Comparison of ENCODE assay signal across 12 cellular contexts in the genomic region with DNA sequence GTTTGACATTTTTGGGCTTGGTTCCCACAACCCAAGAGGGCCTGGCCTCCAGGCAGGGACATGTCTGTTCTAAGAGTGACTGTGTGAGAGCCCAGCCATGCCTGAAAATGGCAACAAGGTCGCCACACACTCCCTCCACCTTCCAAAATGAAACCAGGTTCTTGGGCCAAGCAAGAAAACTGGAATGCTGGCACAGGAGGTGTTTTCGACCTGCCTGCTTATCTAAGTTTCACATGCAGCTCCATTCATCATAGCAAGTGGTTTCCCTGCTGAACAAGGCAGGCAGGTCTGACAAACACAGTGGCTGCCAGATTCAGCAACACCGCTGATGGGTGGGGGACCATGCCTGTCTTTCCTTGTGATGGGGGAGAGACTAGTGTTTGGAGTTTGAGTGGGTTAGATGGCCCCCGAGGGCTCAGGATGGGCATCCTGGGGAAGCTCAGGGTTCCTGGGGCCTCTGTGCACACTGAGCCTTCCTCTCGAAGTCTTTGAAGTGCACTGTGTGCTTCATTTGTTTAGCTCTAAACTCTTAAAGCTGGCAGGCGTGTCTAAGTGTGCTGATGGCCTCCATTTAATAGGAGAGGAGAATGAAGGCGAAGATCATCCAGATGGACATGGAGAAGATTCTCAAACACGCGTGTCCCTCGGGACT. TPM values are rescaled to one million over a fixed set of nuclear protein-coding genes. Genes with fewer than 3 reads are reported as not detected.
DNase-seq lines count a peak whose midpoint lies in the region; ATAC-seq and TF ChIP-seq lines count a peak whose summit lies in the region.
"Had no signal": no experiment of that assay in that cellular context is flagged by ENCODE, and none has a peak within 500 bp of the region (broad histone marks: within the 10 kb centered on the region; RNA-seq: fewer than 3 reads in every experiment).

No MANE protein-coding gene starts in this region.

- H3K9me3 Mint-ChIP-seq in naive thymus-derived CD4-positive, alpha-beta T cell = no peaks in the 10 kb centered on the region
- H3K9me3 Mint-ChIP-seq: memory B cell; stimulated activated naive CD8-positive, alpha-beta T cell treated with anti-CD3 and anti-CD28 coated beads, Interleukin-15, Interleukin-2, amounts not matched to agents 100 ng/mL and 50 ng/mL, for 24 hours had no signal

- in situ Hi-C loops in transverse colon (cut with MboI; ENCODE audit: low pct_ligation_motif_present in 1 of 4, low pct_unique_long_range_greater_than_20kb in 1 of 4, low sequenced_read_pairs in 3 of 4) = no loop called here

- H3K27ac Mint-ChIP-seq in naive thymus-derived CD4-positive, alpha-beta T cell = peak overlapping the region in 2 of 9 donors; percentile 26 to 61
- H3K27ac Mint-ChIP-seq: memory B cell; stimulated activated naive CD8-positive, alpha-beta T cell treated with anti-CD3 and anti-CD28 coated beads, Interleukin-15, Interleukin-2, amounts not matched to agents 100 ng/mL and 50 ng/mL, for 24 hours had no signal

- H3K36me3 ChIP-seq in SK-N-SH (replicated peaks in 1 of 2; ENCODE audit: control insufficient read depth in 1 of 2, insufficient read depth in 2 of 2, low read length in 1 of 2) = no peaks in the 10 kb centered on the region
- no peaks in the 10 kb centered on the region for H3K36me3 ChIP-seq in naive thymus-derived CD4-positive, alpha-beta T cell (ENCODE audit: control insufficient read depth in 2 of 3, insufficient read depth in 3 of 3, low read length in 3 of 3)
- no peaks in the 10 kb centered on the region for H3K36me3 ChIP-seq in transverse colon

- WGBS in SK-N-SH (ENCODE audit: low lambda C conversion rate) = 80% methylated on average over 9 of the region's 10 CpGs
- 74% methylated on average over 10 of the region's 10 CpGs; no CpG with 5 or more reads in 1 of the 2 donors for WGBS in transverse colon (ENCODE audit: low coverage in 1 of 2), 2 donors

- no peaks in the 10 kb centered on the region for H3K36me3 Mint-ChIP-seq in naive thymus-derived CD4-positive, alpha-beta T cell
- H3K36me3 Mint-ChIP-seq: memory B cell had no signal

- no peak overlapping the region for H3K4me2 ChIP-seq in SK-N-SH

- H3K4me3 ChIP-seq in SK-N-SH (ENCODE audit: low read depth in 2 of 2, low read length in 1 of 2) = no peak overlapping the region
- H3K4me3 ChIP-seq in naive thymus-derived CD4-positive, alpha-beta T cell (ENCODE audit: low read length) = peak overlapping the region; percentile 6
- H3K4me3 ChIP-seq in transverse colon = no peak overlapping the region

- no peak overlapping the region for H3K27ac ChIP-seq in SK-N-SH (ENCODE audit: low read depth in 2 of 2, low read length in 1 of 2)
- no peak overlapping the region for H3K27ac ChIP-seq in naive thymus-derived CD4-positive, alpha-beta T cell (ENCODE audit: low read depth, low read length)
- H3K27ac ChIP-seq in transverse colon = peak overlapping the region; percentile 1 to 51 (median 9)

- no peak for TF ChIP-seq POLR2A in transverse colon (IDR thresholded peaks at IDR 0.05)

- H3K4me3 Mint-ChIP-seq in naive thymus-derived CD4-positive, alpha-beta T cell = peak overlapping the region in 8 of 10 donors; percentile 32 to 61 (median 50)
- H3K4me3 Mint-ChIP-seq: memory B cell; stimulated activated naive CD8-positive, alpha-beta T cell treated with anti-CD3 and anti-CD28 coated beads, Interleukin-15, Interleukin-2, amounts not matched to agents 100 ng/mL and 50 ng/mL, for 24 hours had no signal

- DNase-seq in SK-N-SH (no peak), dermis microvascular lymphatic vessel endothelial cell (ENCODE audit: low read depth in 2 of 2) (peak; percentile 75 to 84), transverse colon (no peak), SW480 (ENCODE audit: low spot score) (no peak), ecto neural progenitor cell (ENCODE audit: low spot score) (no peak)
- DNase-seq in naive thymus-derived CD4-positive, alpha-beta T cell = peak in 5 of 9 donors; percentile 12 to 34 (median 21)
- no peak for DNase-seq in NK-92 treated with Interleukin-12 subunit alpha and Interleukin-12 subunit beta, amount 100 ng/mL, for 24 hours (lab: John Stamatoyannopoulos, UW)
- DNase-seq: 8988T; activated naive CD4-positive, alpha-beta T cell treated with anti-CD3 and anti-CD28 coated beads, Interleukin-2, amount 50 U/mL, for 16 hours had no signal

- H3K9me2 ChIP-seq in SK-N-SH = no peaks in the 10 kb centered on the region

- no peak for TF ChIP-seq RAD21 in SK-N-SH (IDR thresholded peaks at IDR 0.05; ENCODE audit: low read length)

- intact Hi-C loops in naive thymus-derived CD4-positive, alpha-beta T cell (cut with micrococcal nuclease) = no loop called here
- intact Hi-C loops in transverse colon (cut with DNase I; ENCODE audit: low total_unique reads) = no loop called here

- H3K4me1 ChIP-seq in SK-N-SH (ENCODE audit: control insufficient read depth in 1 of 2, insufficient read depth in 2 of 2, low read depth in 1 of 2, low read length in 1 of 2) = peaks cover 0 to 12% of the 10 kb centered on the region in 2 experiments; a peak in 1 of 4 replicates
- peaks cover 5 to 22% of the 10 kb centered on the region in 2 donors for H3K4me1 ChIP-seq in naive thymus-derived CD4-positive, alpha-beta T cell (ENCODE audit: control insufficient read depth in 2 of 2, insufficient read depth in 2 of 2, low read length in 2 of 2)
- H3K4me1 ChIP-seq in transverse colon = peaks cover 0 to 6% (median 1%) of the 10 kb centered on the region in 4 donors

- CTCF ChIA-PET in SK-N-SH (lab: Yijun Ruan, JAX) = no interaction called here
- CTCF ChIA-PET in naive thymus-derived CD4-positive, alpha-beta T cell (lab: Charles Lee) = no interaction called here

- no peaks in the 10 kb centered on the region for H4K20me1 ChIP-seq in SK-N-SH (ENCODE audit: insufficient read depth)

- 0 out of 3 replicates have a peak, but pooled peaks have one; percentile 22 for ATAC-seq in SK-N-SH treated with all-trans-retinoic acid at 6 μM for 48 hours
- ATAC-seq in naive thymus-derived CD4-positive, alpha-beta T cell = peak; percentile 42

- no peak overlapping the region for H2AFZ ChIP-seq in SK-N-SH (ENCODE audit: low read depth)

- no peaks in the 10 kb centered on the region for H3K9me3 ChIP-seq in SK-N-SH
- no peaks in the 10 kb centered on the region for H3K9me3 ChIP-seq in naive thymus-derived CD4-positive, alpha-beta T cell (ENCODE audit: control insufficient read depth in 2 of 3, low read length in 3 of 3)
- no peaks in the 10 kb centered on the region for H3K9me3 ChIP-seq in transverse colon

- H3K4me1 Mint-ChIP-seq in naive thymus-derived CD4-positive, alpha-beta T cell = peaks cover 9 to 30% (median 26%) of the 10 kb centered on the region in 7 donors
- H3K4me1 Mint-ChIP-seq: memory B cell had no signal

- TF ChIP-seq CTCF in SK-N-SH (IDR thresholded peaks at IDR 0.05) = no peak
- no peak for TF ChIP-seq CTCF in transverse colon (IDR thresholded peaks at IDR 0.05)

- TF ChIP-seq EP300 in SK-N-SH (IDR thresholded peaks at IDR 0.05; ENCODE audit: borderline replicate concordance in 1 of 2, low read depth in 1 of 2, low read length in 1 of 2) = no peak
- no peak for TF ChIP-seq EP300 in transverse colon (IDR thresholded peaks at IDR 0.05; ENCODE audit: low read depth)

- peaks cover 0 to 14% (median 0%) of the 10 kb centered on the region in 5 donors for H3K27me3 Mint-ChIP-seq in naive thymus-derived CD4-positive, alpha-beta T cell

- no peak overlapping the region for H3K9ac ChIP-seq in SK-N-SH

- no peaks in the 10 kb centered on the region for H3F3A ChIP-seq in SK-N-SH (replicated peaks; ENCODE audit: insufficient read depth)

- POLR2A ChIA-PET in SK-N-SH (lab: Yijun Ruan, JAX) = no interaction called here
- POLR2A ChIA-PET in naive thymus-derived CD4-positive, alpha-beta T cell (lab: Charles Lee) = interaction anchor here (1.0 to 1.1 kb wide), 2 partner anchors 13 to 28 kb away, joined by 3 read pairs; no protein-coding TSS in a partner anchor

- H3K27me3 ChIP-seq in SK-N-SH (ENCODE audit: insufficient read depth) = no peaks in the 10 kb centered on the region
- H3K27me3 ChIP-seq in naive thymus-derived CD4-positive, alpha-beta T cell (ENCODE audit: control insufficient read depth in 2 of 2, insufficient read depth in 2 of 2, low read length in 2 of 2) = no peaks in the 10 kb centered on the region
- peaks cover 5% of the 10 kb centered on the region for H3K27me3 ChIP-seq in transverse colon

- H3K79me2 ChIP-seq in SK-N-SH (ENCODE audit: insufficient read depth) = no peaks in the 10 kb centered on the region

TF ChIP-seq in SK-N-SH, 30 proteins besides CTCF, POLR2A, EP300 and RAD21:
- TF ChIP-seq FOSL2 (IDR thresholded peaks at IDR 0.05; ENCODE audit: borderline replicate concordance, low read depth) = no peak
- TF ChIP-seq NFIC (IDR thresholded peaks at IDR 0.05; ENCODE audit: borderline replicate concordance) = no peak
- TF ChIP-seq, protein P1, sequence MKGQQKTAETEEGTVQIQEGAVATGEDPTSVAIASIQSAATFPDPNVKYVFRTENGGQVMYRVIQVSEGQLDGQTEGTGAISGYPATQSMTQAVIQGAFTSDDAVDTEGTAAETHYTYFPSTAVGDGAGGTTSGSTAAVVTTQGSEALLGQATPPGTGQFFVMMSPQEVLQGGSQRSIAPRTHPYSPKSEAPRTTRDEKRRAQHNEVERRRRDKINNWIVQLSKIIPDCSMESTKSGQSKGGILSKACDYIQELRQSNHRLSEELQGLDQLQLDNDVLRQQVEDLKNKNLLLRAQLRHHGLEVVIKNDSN (IDR thresholded peaks at IDR 0.05; ENCODE audit: borderline replicate concordance, low read depth) = no peak
- TF ChIP-seq TCF12 (IDR thresholded peaks at IDR 0.05) = no peak
TF ChIP-seq in SK-N-SH: peak in this region for 0.

RNA-seq across cellular contexts. Expression of a gene that starts 17.9 kb away (rescaled TPM):
- 380 and 406 TPM in 2 replicates for polyA plus RNA-seq in SK-N-SH (2012; rRNA removed)
- polyA plus RNA-seq in SK-N-SH (2012; cell fraction: cytosol; rRNA removed) = 236 and 359 TPM in 2 replicates
- polyA plus RNA-seq in SK-N-SH (2012; cell fraction: nucleus; rRNA removed) = 463 and 469 TPM in 2 replicates
- total RNA-seq in dermis microvascular lymphatic vessel endothelial cell (58.0 and 126 TPM in 2 replicates), transverse colon (100 to 1,000 TPM; 152 to 284 (median 169) TPM)
- 1 to 10 TPM; 2.4 to 5.5 (median 3.2) TPM for total RNA-seq in naive thymus-derived CD4-positive, alpha-beta T cell
- polyA plus RNA-seq in naive thymus-derived CD4-positive, alpha-beta T cell = under 1 TPM in 1 of 2 donors, not detected in 1; 0.38 TPM

Comparison
In these comparisons a context has a peak if more than half of its experiments do, and no peak if none do; other contexts are left out.
1. DNase-seq: peak in dermis microvascular lymphatic vessel endothelial cell (2 of 2) and naive thymus-derived CD4-positive, alpha-beta T cell (5 of 9); none in SK-N-SH (single experiment), transverse colon (single experiment), SW480 (single experiment), ecto neural progenitor cell (single experiment) and NK-92 treated with Interleukin-12 subunit alpha and Interleukin-12 subunit beta, amount 100 ng/mL, for 24 hours (single experiment).
2. H3K27ac ChIP-seq: peak in transverse colon (4 of 4); none in SK-N-SH (0 of 2) and naive thymus-derived CD4-positive, alpha-beta T cell (single experiment).